8 cellular contexts compared by ENCODE assay signal in the genomic region with DNA sequence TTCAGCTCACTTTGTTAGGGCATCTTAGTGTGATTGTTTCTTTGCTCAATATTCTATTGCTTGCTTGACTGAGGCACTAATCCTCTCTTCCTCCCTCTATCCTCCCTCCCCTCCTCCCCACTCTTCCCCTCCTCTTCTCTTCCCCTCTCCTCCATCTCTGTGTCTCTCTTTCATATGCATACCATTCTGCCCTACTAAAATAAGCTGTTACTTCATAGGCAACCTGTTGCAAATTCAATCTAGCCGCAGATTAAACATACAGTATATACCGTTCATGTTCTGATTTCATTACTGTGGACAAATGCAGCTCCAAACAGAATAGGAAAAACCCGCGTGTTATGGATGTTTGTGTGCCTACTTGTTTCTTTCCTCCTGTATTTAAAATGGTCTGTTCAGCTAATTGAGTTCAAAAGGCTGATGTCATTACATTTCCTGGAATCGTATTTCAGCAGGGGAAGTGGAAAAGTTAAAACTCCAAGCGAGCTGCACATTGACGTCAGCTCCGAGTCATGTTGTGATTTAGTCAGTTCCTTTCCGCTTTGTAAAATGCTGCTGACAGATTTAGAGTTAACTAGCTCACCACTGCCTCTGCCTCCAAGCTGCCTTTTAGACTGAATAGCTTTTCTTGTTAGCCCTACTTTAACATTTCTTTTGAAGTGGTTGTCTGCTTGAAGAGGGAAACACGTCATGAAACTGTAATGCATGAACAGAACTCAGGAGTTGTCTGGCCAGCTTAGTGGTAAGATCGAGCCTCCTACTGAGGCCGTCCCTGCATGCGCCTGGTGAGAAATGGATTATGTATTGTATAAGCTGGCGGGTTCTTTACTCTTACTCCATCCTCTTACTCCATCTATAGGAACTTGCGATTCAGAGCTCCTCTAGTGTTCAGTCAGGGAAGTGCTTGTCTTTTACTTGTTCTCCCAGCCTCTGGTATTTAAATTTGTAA.
DNase-seq lines count a peak whose midpoint lies in the region; ATAC-seq and TF ChIP-seq lines count a peak whose summit lies in the region.

No MANE protein-coding gene starts in this region.

- peaks cover 5% of the 10 kb centered on the region for H3K36me3 Mint-ChIP-seq in neural progenitor cell

- H3K4me1 Mint-ChIP-seq in neural progenitor cell = peaks cover 29% of the 10 kb centered on the region

- peaks cover 3% of the 10 kb centered on the region for H3K27me3 Mint-ChIP-seq in neural progenitor cell (ENCODE audit: insufficient read depth, low read depth)

- peak overlapping the region; percentile 89 for H3K4me3 Mint-ChIP-seq in neural progenitor cell

- 0 out of 2 replicates have a peak, but pooled peaks cover 3% of the 10 kb centered on the region for H3K36me3 ChIP-seq in DOHH2 (ENCODE audit: control insufficient read depth, low read length)
- H3K36me3 ChIP-seq in neural progenitor cell = no peaks in the 10 kb centered on the region

- peak overlapping the region; percentile 79 for H2AFZ ChIP-seq in neural progenitor cell (replicated peaks)

- H3K4me3 ChIP-seq in DOHH2 (ENCODE audit: low read length) (peak overlapping the region; percentile 92), foreskin fibroblast (ENCODE audit: low read depth in 1 of 2, low read length in 2 of 2) (peak overlapping the region; percentile 53 to 69), neural progenitor cell (peak overlapping the region; percentile 45)

- POLR2A ChIA-PET in RWPE1 (lab: Yijun Ruan, JAX; ENCODE audit: low non-redundant PET) = interaction anchor here (0.8 to 0.9 kb wide), 2 partner anchors 9 to 69 kb away, joined by 7 to 9 read pairs; a partner anchor contains a TSS

- H3K27ac Mint-ChIP-seq in neural progenitor cell = peak overlapping the region; percentile 98

- H3K9ac ChIP-seq in neural progenitor cell = no peak overlapping the region

- peak; percentile 93 for ATAC-seq in GM21717 (IDR thresholded peaks at IDR 0.05; ENCODE audit: unreplicated experiment)

- H3K27me3 ChIP-seq in DOHH2 (ENCODE audit: control insufficient read depth, low read length) = no peaks in the 10 kb centered on the region
- no peaks in the 10 kb centered on the region for H3K27me3 ChIP-seq in neural progenitor cell

- CTCF ChIA-PET in RWPE1 (lab: Yijun Ruan, JAX) = interaction anchor here (0.6 to 1.6 kb wide), 13 partner anchors 9 to 1611 kb away, joined by 3 to 9 read pairs (median 5); a partner anchor contains a TSS

- TF ChIP-seq CTCF in DOHH2 (IDR thresholded peaks at IDR 0.05; ENCODE audit: low read depth, low read length, poor library complexity, severe bottlenecking) = peak; percentile 80
- TF ChIP-seq CTCF in RWPE1 (conservative IDR thresholded peaks at IDR 0.05; ENCODE audit: low read depth) = peak; percentile 91
- TF ChIP-seq CTCF in foreskin fibroblast (IDR thresholded peaks at IDR 0.05; ENCODE audit: low read depth, low read length) = peak; percentile 71
- TF ChIP-seq CTCF in neural progenitor cell (IDR thresholded peaks at IDR 0.05) = peak; percentile 84

- H3F3A ChIP-seq in DOHH2 (ENCODE audit: control insufficient read depth, insufficient read depth) = peaks cover 25% of the 10 kb centered on the region
- H3F3A ChIP-seq in neural progenitor cell (ENCODE audit: low read depth) = peaks cover 24% of the 10 kb centered on the region

- H3K9me3 Mint-ChIP-seq in neural progenitor cell = no peaks in the 10 kb centered on the region

- peaks cover 11% of the 10 kb centered on the region for H3K79me2 ChIP-seq in DOHH2 (ENCODE audit: control insufficient read depth, low read length)
- H3K79me2 ChIP-seq in neural progenitor cell (ENCODE audit: low read depth) = no peaks in the 10 kb centered on the region

- DNase-seq in KBM-7 (peak; percentile 85), RWPE1 (ENCODE audit: low spot score) (peak; percentile 74), foreskin fibroblast (peak; percentile 95 to 96), neural progenitor cell (ENCODE audit: low spot score) (peak; percentile 81), superior temporal gyrus (ENCODE audit: extremely low spot score) (peak; percentile 87)
- DNase-seq in activated T-helper 9 cell treated with anti-CD3 and anti-CD28 coated beads, Interleukin-2, amount 50 U/mL, for 16 hours (ENCODE audit: low read depth) = peak; percentile 52

- H3K9me3 ChIP-seq in DOHH2 (ENCODE audit: control insufficient read depth, insufficient read depth, low read length) (no peaks in the 10 kb centered on the region), neural progenitor cell (ENCODE audit: low read depth) (no peaks in the 10 kb centered on the region)

- in situ Hi-C loops in KBM-7 (cut with MboI; ENCODE audit: low pct_unique_long_range_greater_than_20kb, low sequenced_read_pairs) = no loop called here

- H3K9me2 ChIP-seq in DOHH2 (replicated peaks; ENCODE audit: control insufficient read depth, low read length) = no peaks in the 10 kb centered on the region

- peaks cover 35% of the 10 kb centered on the region for H3K4me1 ChIP-seq in DOHH2 (ENCODE audit: control insufficient read depth, low read length)
- H3K4me1 ChIP-seq in neural progenitor cell = peaks cover 11% of the 10 kb centered on the region

- peak overlapping the region; percentile 97 for H3K27ac ChIP-seq in DOHH2 (ENCODE audit: low read depth, low read length)
- peak overlapping the region; percentile 32; the same call in 1 of the 2 replicates for H3K27ac ChIP-seq in RWPE1
- H3K27ac ChIP-seq in neural progenitor cell = peak overlapping the region; percentile 43

- H4K20me1 ChIP-seq in DOHH2 (ENCODE audit: control insufficient read depth, insufficient read depth, low read depth, low read length) = no peaks in the 10 kb centered on the region
- no peaks in the 10 kb centered on the region for H4K20me1 ChIP-seq in neural progenitor cell (ENCODE audit: low read depth)

- H3K4me2 ChIP-seq in DOHH2 (ENCODE audit: low read length) = peak overlapping the region; percentile 98
- peak overlapping the region; percentile 73 for H3K4me2 ChIP-seq in neural progenitor cell

Comparison
In these comparisons a context has a peak if more than half of its experiments do, and no peak if none do; other contexts are left out.
1. Peak in every context shown above with its lines: DNase-seq, ATAC-seq, H3K4me3 ChIP-seq and H3K27ac ChIP-seq.
2. H3K27ac ChIP-seq: peak in every context shown above with its lines; median percentile 97 in DOHH2; 43 in neural progenitor cell; 32 in RWPE1.